Comparison of ENCODE assay signal across 1 cellular context in the genomic region with DNA sequence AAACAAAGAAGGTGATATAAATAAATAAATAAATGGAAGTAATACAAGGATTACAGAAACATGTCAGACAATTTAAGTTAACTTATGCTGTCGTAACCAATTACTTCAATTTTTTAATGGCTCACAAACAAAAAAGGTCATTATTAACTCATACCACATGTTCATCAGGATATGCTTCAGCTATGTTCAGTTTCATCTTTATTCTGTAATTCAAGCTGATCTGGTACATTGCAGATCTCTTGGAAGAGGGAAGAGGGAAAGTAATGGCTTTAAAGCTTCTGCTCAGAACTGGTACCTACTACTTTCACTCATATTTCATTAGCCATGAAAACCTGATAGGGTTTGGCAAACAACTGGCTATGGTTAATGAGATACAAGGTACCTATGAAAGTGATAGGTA.
TF ChIP-seq lines count a peak whose summit lies in the region.

No MANE protein-coding gene starts in this region.

TF ChIP-seq in SK-N-SH, 30 proteins besides CTCF, POLR2A, EP300 and RAD21 (continued from another document):
- TF ChIP-seq SMC3 (IDR thresholded peaks at IDR 0.05; ENCODE audit: low read depth, low read length) (no peak), NFIC (IDR thresholded peaks at IDR 0.05; ENCODE audit: borderline replicate concordance) (no peak), ELF1 (IDR thresholded peaks at IDR 0.05) (no peak), TAF1 (IDR thresholded peaks at IDR 0.05; ENCODE audit: borderline replicate concordance, low read depth, low read length) (no peak), GATA2 (CRISPR knock-in tag; IDR thresholded peaks at IDR 0.05) (no peak)
- TF ChIP-seq, protein P1, sequence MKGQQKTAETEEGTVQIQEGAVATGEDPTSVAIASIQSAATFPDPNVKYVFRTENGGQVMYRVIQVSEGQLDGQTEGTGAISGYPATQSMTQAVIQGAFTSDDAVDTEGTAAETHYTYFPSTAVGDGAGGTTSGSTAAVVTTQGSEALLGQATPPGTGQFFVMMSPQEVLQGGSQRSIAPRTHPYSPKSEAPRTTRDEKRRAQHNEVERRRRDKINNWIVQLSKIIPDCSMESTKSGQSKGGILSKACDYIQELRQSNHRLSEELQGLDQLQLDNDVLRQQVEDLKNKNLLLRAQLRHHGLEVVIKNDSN (IDR thresholded peaks at IDR 0.05; ENCODE audit: borderline replicate concordance, low read depth): no peak
- TF ChIP-seq, protein P2, sequence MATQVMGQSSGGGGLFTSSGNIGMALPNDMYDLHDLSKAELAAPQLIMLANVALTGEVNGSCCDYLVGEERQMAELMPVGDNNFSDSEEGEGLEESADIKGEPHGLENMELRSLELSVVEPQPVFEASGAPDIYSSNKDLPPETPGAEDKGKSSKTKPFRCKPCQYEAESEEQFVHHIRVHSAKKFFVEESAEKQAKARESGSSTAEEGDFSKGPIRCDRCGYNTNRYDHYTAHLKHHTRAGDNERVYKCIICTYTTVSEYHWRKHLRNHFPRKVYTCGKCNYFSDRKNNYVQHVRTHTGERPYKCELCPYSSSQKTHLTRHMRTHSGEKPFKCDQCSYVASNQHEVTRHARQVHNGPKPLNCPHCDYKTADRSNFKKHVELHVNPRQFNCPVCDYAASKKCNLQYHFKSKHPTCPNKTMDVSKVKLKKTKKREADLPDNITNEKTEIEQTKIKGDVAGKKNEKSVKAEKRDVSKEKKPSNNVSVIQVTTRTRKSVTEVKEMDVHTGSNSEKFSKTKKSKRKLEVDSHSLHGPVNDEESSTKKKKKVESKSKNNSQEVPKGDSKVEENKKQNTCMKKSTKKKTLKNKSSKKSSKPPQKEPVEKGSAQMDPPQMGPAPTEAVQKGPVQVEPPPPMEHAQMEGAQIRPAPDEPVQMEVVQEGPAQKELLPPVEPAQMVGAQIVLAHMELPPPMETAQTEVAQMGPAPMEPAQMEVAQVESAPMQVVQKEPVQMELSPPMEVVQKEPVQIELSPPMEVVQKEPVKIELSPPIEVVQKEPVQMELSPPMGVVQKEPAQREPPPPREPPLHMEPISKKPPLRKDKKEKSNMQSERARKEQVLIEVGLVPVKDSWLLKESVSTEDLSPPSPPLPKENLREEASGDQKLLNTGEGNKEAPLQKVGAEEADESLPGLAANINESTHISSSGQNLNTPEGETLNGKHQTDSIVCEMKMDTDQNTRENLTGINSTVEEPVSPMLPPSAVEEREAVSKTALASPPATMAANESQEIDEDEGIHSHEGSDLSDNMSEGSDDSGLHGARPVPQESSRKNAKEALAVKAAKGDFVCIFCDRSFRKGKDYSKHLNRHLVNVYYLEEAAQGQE (IDR thresholded peaks at IDR 0.05; ENCODE audit: low read depth, low read length): no peak
- TF ChIP-seq, protein P3, sequence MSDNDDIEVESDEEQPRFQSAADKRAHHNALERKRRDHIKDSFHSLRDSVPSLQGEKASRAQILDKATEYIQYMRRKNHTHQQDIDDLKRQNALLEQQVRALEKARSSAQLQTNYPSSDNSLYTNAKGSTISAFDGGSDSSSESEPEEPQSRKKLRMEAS (IDR thresholded peaks at IDR 0.05; ENCODE audit: low read depth): no peak
